ENCODE assay signal across 8 cellular contexts in the genomic region with DNA sequence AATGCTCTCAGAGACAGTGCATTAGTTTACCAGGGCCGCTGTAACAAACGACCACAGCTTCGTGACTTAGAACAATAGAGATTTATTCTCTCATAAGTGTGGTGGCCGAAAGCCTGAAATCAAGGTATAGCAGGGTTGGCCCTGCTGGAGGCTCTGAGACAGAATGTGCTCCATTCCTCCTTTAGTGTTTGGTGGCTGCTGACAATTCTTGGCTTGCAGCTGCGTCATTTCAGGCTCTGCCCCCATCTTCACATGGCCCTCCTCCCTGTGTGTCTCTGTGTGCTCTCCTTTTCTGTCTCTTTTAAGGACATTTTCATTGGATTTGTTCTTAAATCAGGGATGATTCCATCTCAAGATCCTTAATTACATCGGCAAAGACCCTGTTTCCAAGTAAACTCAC. TPM values are rescaled to one million over a fixed set of nuclear protein-coding genes. Genes with fewer than 3 reads are reported as not detected.
DNase-seq lines count a peak whose midpoint lies in the region; ATAC-seq and TF ChIP-seq lines count a peak whose summit lies in the region.
"Had no signal": no experiment of that assay in that cellular context is flagged by ENCODE, and none has a peak within 500 bp of the region (broad histone marks: within the 10 kb centered on the region; RNA-seq: fewer than 3 reads in every experiment).

No MANE protein-coding gene starts in this region.

- H3K27me3 ChIP-seq in heart right ventricle (no peaks in the 10 kb centered on the region), upper lobe of right lung (no peaks in the 10 kb centered on the region)

- H3K9me3 Mint-ChIP-seq in brain (peaks cover 0 to 17% (median 4%) of the 10 kb centered on the region in 5 experiments), osteocyte (ENCODE audit: unreplicated experiment) (no peaks in the 10 kb centered on the region)

- H3K27ac ChIP-seq in heart right ventricle (peak overlapping the region; percentile 74 to 91 (median 85)), upper lobe of right lung (peak overlapping the region; percentile 66)

- H3K36me3 ChIP-seq in heart right ventricle (no peaks in the 10 kb centered on the region), upper lobe of right lung (no peaks in the 10 kb centered on the region)

- H3K27ac Mint-ChIP-seq in brain (peak overlapping the region in 3 of 5 experiments; percentile 62 to 84 (median 72)), osteocyte (ENCODE audit: unreplicated experiment) (peak overlapping the region; percentile 80)

- H3K4me1 ChIP-seq in heart right ventricle = peaks cover 13 to 62% (median 35%) of the 10 kb centered on the region in 9 donors
- peaks cover 20% of the 10 kb centered on the region for H3K4me1 ChIP-seq in upper lobe of right lung

- TF ChIP-seq CTCF in brain (conservative IDR thresholded peaks at IDR 0.05) (no peak), heart right ventricle (IDR thresholded peaks at IDR 0.05) (no peak), osteocyte (IDR thresholded peaks at IDR 0.05) (no peak), upper lobe of right lung (IDR thresholded peaks at IDR 0.05) (no peak)

- H3K27me3 Mint-ChIP-seq in brain = peaks cover 7% of the 10 kb centered on the region
- no peaks in the 10 kb centered on the region for H3K27me3 Mint-ChIP-seq in osteocyte (ENCODE audit: unreplicated experiment)

- peak overlapping the region in 3 of 10 donors; percentile 6 to 18 (median 17) for H3K4me3 ChIP-seq in heart right ventricle
- H3K4me3 ChIP-seq in upper lobe of right lung = no peak overlapping the region

- no peaks in the 10 kb centered on the region for H3K36me3 Mint-ChIP-seq in brain
- no peaks in the 10 kb centered on the region for H3K36me3 Mint-ChIP-seq in osteocyte (ENCODE audit: unreplicated experiment)

- intact Hi-C loops in heart right ventricle (cut with DNase I) = loop anchor here in 6 of 10 donors (1.0 to 10.0 kb wide), 6 partner anchors 10 to 287 kb away; partner anchors contain the start of gene APOL6 (in 1 of the 6)
- intact Hi-C loops in upper lobe of right lung (cut with DNase I) = no loop called here

- H3K4me1 Mint-ChIP-seq in brain (peaks cover 20% of the 10 kb centered on the region), osteocyte (ENCODE audit: unreplicated experiment) (peaks cover 14% of the 10 kb centered on the region)

- 34 to 46% methylated on average over 6 of the region's 6 CpGs for WGBS in heart right ventricle, 2 donors

- DNase-seq in heart right ventricle (no peak), osteocyte (ENCODE audit: extremely low spot score, unreplicated experiment) (no peak), upper lobe of right lung (no peak), NCI-H2171 (lab: John Stamatoyannopoulos, UW) (no peak)
- DNase-seq: RPMI8226 had no signal

- H3K4me3 Mint-ChIP-seq in brain = peak overlapping the region in 1 of 5 experiments; percentile 11
- H3K4me3 Mint-ChIP-seq in osteocyte (ENCODE audit: unreplicated experiment) = no peak overlapping the region

- peak in 6 of 8 donors; percentile 21 to 68 (median 52) for ATAC-seq in heart right ventricle
- no peak for ATAC-seq in upper lobe of right lung
- no peak for ATAC-seq in HG03439 (IDR thresholded peaks at IDR 0.05; ENCODE audit: unreplicated experiment)
- ATAC-seq in GM19467 (IDR thresholded peaks at IDR 0.05; ENCODE audit: unreplicated experiment) = no peak

- H3K9me3 ChIP-seq in heart right ventricle (no peaks in the 10 kb centered on the region), upper lobe of right lung (no peaks in the 10 kb centered on the region)

RNA-seq across cellular contexts. Expression of gene APOL6, which starts 10.3 kb away (rescaled TPM):
- polyA plus RNA-seq in brain (ENCODE audit: insufficient read depth, low read depth, low replicate concordance) (1.4 TPM), heart right ventricle (1 to 10 TPM; 1.7 to 4.0 TPM)
- total RNA-seq in heart right ventricle (10 to 100 TPM in 2 of 10 donors, 1 to 10 TPM in 8; 4.6 to 51.9 (median 8.7) TPM), osteocyte (11.8 and 14.3 TPM in 2 replicates), upper lobe of right lung (45.6 TPM)

RNA-seq across cellular contexts. Expression of gene MB, which starts 20.8 kb away (rescaled TPM):
- polyA plus RNA-seq in brain (ENCODE audit: insufficient read depth, low read depth, low replicate concordance) = 2.7 TPM
- total RNA-seq in heart right ventricle = over 10,000 TPM in 9 of 10 donors, 1,000 to 10,000 TPM in 1; 9,966 to 22,407 (median 14,751) TPM
- polyA plus RNA-seq in heart right ventricle = over 10,000 TPM in 1 of 2 donors, 1,000 to 10,000 TPM in 1; 8,931 to 10,284 TPM
- total RNA-seq in osteocyte = not detected in 2 replicates
- total RNA-seq in upper lobe of right lung = 2.2 TPM

Comparison
In these comparisons a context has a peak if more than half of its experiments do, and no peak if none do; other contexts are left out.
1. ATAC-seq: peak in heart right ventricle (6 of 8); none in upper lobe of right lung (single experiment), HG03439 (single experiment) and GM19467 (single experiment).
2. RNA of gene MB, which starts 20.8 kb away (total RNA-seq): 9,966 to 22,407 TPM in heart right ventricle; 2.2 TPM in upper lobe of right lung (single experiment) and not detected in osteocyte; every median in the first group is over 1,000 times any median in the second.